20 cellular contexts compared by ENCODE assay signal in genomic region chr13:37173214-37173613, GRCh38.
A peak's percentile ranks its signal among the peaks of the same experiment; 100 is the strongest.
DNase-seq lines count a peak whose midpoint lies in the region; ATAC-seq and TF ChIP-seq lines count a peak whose summit lies in the region.
"Had no signal": no experiment of that assay in that cellular context is flagged by ENCODE, and none has a peak within 500 bp of the region (broad histone marks: within the 10 kb centered on the region; RNA-seq: fewer than 3 reads in every experiment).

No MANE protein-coding gene starts in this region.

- H3K27ac ChIP-seq in epithelial cell of prostate (peak overlapping the region; percentile 8), osteoblast (ENCODE audit: low read depth, low read length) (peak overlapping the region; percentile 61)
- H3K27ac ChIP-seq: ascending aorta, lower lobe of right lung, suprapubic skin had no signal

- CTCF ChIA-PET in activated CD4-positive, alpha-beta T cell treated with anti-CD3 and anti-CD28 coated beads for 36 hours (lab: Charles Lee): no interaction called here

- DNase-seq in ELR (ENCODE audit: low read depth) (peak; percentile 53), RKO (ENCODE audit: low spot score) (peak; percentile 8), epithelial cell of prostate (ENCODE audit: low read depth, low spot score) (no peak), osteoblast (ENCODE audit: insufficient read length, low spot score, missing footprints) (no peak), mucosa of descending colon (no peak)
- no peak for DNase-seq in stimulated activated naive CD4-positive, alpha-beta T cell treated with Interleukin-2 at 50 U/mL for 16 hours (lab: John Stamatoyannopoulos, UW)
- no peak for DNase-seq in activated CD4-positive, alpha-beta T cell treated with anti-CD3 and anti-CD28 coated beads for 36 hours
- DNase-seq: activated B cell treated with CpG ODN at 0.5 μM for 24 hours; activated effector memory CD4-positive, alpha-beta T cell treated with anti-CD3 and anti-CD28 coated beads, Interleukin-2, amount 50 U/mL, for 16 hours; CD4-positive, CD25-positive, alpha-beta regulatory T cell; DMS53; lower lobe of right lung; MG63; NCI-H2029; NCI-H526 treated with DMSO at 0.1 percent for 48 hours; nephron progenitor cell; T-cell had no signal

- intact Hi-C loops in mucosa of descending colon (cut with DNase I, micrococcal nuclease): no loop called here
- intact Hi-C loops in activated CD4-positive, alpha-beta T cell treated with anti-CD3 and anti-CD28 coated beads for 36 hours (cut with DNase I, micrococcal nuclease): no loop called here

- no peaks in the 10 kb centered on the region for H3K27me3 Mint-ChIP-seq in activated CD4-positive, alpha-beta T cell treated with anti-CD3 and anti-CD28 coated beads for 36 hours
- H3K27me3 Mint-ChIP-seq: activated B cell treated with CpG ODN at 0.5 μM for 24 hours; CD4-positive, CD25-positive, alpha-beta regulatory T cell had no signal

- no peaks in the 10 kb centered on the region for H3K9me3 Mint-ChIP-seq in activated CD4-positive, alpha-beta T cell treated with anti-CD3 and anti-CD28 coated beads for 36 hours (ENCODE audit: low read depth)
- H3K9me3 Mint-ChIP-seq: activated B cell treated with CpG ODN at 0.5 μM for 24 hours, nephron progenitor cell, T-cell had no signal

- H3K36me3 ChIP-seq in osteoblast (ENCODE audit: insufficient read depth, low read length) (no peaks in the 10 kb centered on the region), mucosa of descending colon (ENCODE audit: low read depth) (no peaks in the 10 kb centered on the region)
- H3K36me3 ChIP-seq: ascending aorta, lower lobe of right lung, MG63, suprapubic skin had no signal

- POLR2A ChIA-PET in activated CD4-positive, alpha-beta T cell treated with anti-CD3 and anti-CD28 coated beads for 36 hours (lab: Charles Lee): no interaction called here

- peak; percentile 12 for TF ChIP-seq CTCF in osteoblast (IDR thresholded peaks at IDR 0.05; ENCODE audit: extremely low read depth, low read depth, low read length)
- no peak for TF ChIP-seq CTCF in mucosa of descending colon (IDR thresholded peaks at IDR 0.05)

- H3K9me3 ChIP-seq in osteoblast (ENCODE audit: low read depth, low read length) (no peaks in the 10 kb centered on the region), mucosa of descending colon (no peaks in the 10 kb centered on the region)
- H3K9me3 ChIP-seq: ascending aorta, lower lobe of right lung, MG63, suprapubic skin had no signal

- no peak overlapping the region for H3K27ac Mint-ChIP-seq in activated CD4-positive, alpha-beta T cell treated with anti-CD3 and anti-CD28 coated beads for 36 hours
- H3K27ac Mint-ChIP-seq: activated B cell treated with CpG ODN at 0.5 μM for 24 hours; CD4-positive, CD25-positive, alpha-beta regulatory T cell; nephron progenitor cell; T-cell had no signal

- no peaks in the 10 kb centered on the region for H3K27me3 ChIP-seq in osteoblast (ENCODE audit: insufficient read depth, low read length)
- H3K27me3 ChIP-seq: ascending aorta, MG63, suprapubic skin had no signal

- peak overlapping the region; percentile 34 for H2AFZ ChIP-seq in osteoblast (ENCODE audit: low read length)

- H3K36me3 Mint-ChIP-seq in activated CD4-positive, alpha-beta T cell treated with anti-CD3 and anti-CD28 coated beads for 36 hours (ENCODE audit: low read depth): no peaks in the 10 kb centered on the region
- H3K36me3 Mint-ChIP-seq: CD4-positive, CD25-positive, alpha-beta regulatory T cell; T-cell had no signal

- no peak overlapping the region for H3K4me3 ChIP-seq in osteoblast (ENCODE audit: insufficient read depth, low read length)
- H3K4me3 ChIP-seq in mucosa of descending colon: no peak overlapping the region
- H3K4me3 ChIP-seq: ascending aorta, lower lobe of right lung, MG63, suprapubic skin had no signal

- ATAC-seq in mucosa of descending colon (no peak), HG03521 (IDR thresholded peaks at IDR 0.05; ENCODE audit: unreplicated experiment) (no peak)
- ATAC-seq in activated CD4-positive, alpha-beta T cell treated with anti-CD3 and anti-CD28 coated beads for 36 hours: no peak
- ATAC-seq: lower lobe of right lung, T-cell had no signal

- H3K4me1 ChIP-seq in osteoblast (ENCODE audit: insufficient read depth, low read length) (peaks cover 31% of the 10 kb centered on the region), mucosa of descending colon (ENCODE audit: low read depth) (no peaks in the 10 kb centered on the region)
- H3K4me1 ChIP-seq: ascending aorta had no signal

- no peak overlapping the region for H3K4me3 Mint-ChIP-seq in activated CD4-positive, alpha-beta T cell treated with anti-CD3 and anti-CD28 coated beads for 36 hours
- H3K4me3 Mint-ChIP-seq: activated B cell treated with CpG ODN at 0.5 μM for 24 hours; CD4-positive, CD25-positive, alpha-beta regulatory T cell; nephron progenitor cell; T-cell had no signal

- no peaks in the 10 kb centered on the region for H4K20me1 ChIP-seq in osteoblast (ENCODE audit: insufficient read depth, low read length)

- peak overlapping the region; percentile 8 for H3K4me2 ChIP-seq in osteoblast (ENCODE audit: insufficient read depth, low read length)

- H3K79me2 ChIP-seq in osteoblast (ENCODE audit: insufficient read depth, low read length): no peaks in the 10 kb centered on the region

- no peaks in the 10 kb centered on the region for H3K4me1 Mint-ChIP-seq in activated CD4-positive, alpha-beta T cell treated with anti-CD3 and anti-CD28 coated beads for 36 hours
- H3K4me1 Mint-ChIP-seq: activated B cell treated with CpG ODN at 0.5 μM for 24 hours; CD4-positive, CD25-positive, alpha-beta regulatory T cell; nephron progenitor cell; T-cell had no signal

Comparison
In these comparisons a context has a peak if more than half of its experiments do, and no peak if none do; other contexts are left out.
1. DNase-seq: peak in ELR (single experiment) and RKO (single experiment); none in epithelial cell of prostate (single experiment), osteoblast (single experiment), mucosa of descending colon (0 of 3), stimulated activated naive CD4-positive, alpha-beta T cell treated with Interleukin-2 at 50 U/mL for 16 hours (single experiment) and activated CD4-positive, alpha-beta T cell treated with anti-CD3 and anti-CD28 coated beads for 36 hours (single experiment).